8 cellular contexts compared by ENCODE assay signal in the genomic region with DNA sequence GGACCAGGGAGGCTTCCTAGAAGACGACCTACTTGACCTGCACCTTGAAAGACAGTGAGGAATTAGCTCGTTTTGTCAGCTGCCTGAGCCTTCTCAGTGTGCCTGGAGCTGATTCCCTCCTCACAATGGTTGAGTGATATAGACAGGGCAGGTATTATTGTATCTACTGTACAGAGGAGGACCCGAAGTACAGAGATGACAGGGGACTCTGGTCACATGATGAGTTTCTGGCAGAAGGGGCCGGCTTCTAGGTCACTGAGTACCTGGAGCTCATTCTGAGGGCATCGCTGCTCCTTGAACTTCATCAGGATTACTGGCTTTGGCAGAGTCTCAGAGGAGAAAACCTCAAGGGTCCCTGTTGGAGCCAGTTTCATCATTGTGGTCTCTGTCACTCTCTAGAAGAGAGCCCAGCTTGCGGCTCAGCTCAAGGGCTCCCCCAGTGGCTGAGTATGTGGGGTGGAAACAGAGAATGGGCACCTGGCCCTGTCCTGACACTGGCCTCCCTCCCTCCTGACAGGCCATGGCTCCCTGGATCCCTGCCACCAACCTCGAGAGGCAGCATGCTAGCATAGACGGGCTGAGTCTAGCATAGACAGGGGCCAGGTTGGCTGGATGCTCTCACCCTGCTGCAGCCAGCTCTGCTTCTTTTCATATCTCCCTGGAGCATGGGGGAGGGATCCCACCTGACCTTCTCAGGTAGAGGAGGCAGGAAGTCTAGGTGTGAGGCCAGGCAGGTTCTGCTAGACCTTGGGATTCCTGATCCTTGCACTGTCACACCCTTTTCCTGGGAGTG. TPM values are rescaled to one million over a fixed set of nuclear protein-coding genes. Genes with fewer than 3 reads are reported as not detected.
DNase-seq lines count a peak whose midpoint lies in the region; ATAC-seq, FAIRE-seq and TF ChIP-seq lines count a peak whose summit lies in the region.

No MANE protein-coding gene starts in this region.

- peak overlapping the region in 1 of 2 experiments; percentile 21; a peak in 1 of 4 replicates for H3K9ac ChIP-seq in K562 (ENCODE audit: insufficient read depth in 1 of 2, low read depth in 2 of 2, low read length in 2 of 2)

- H3K27me3 Mint-ChIP-seq in immature natural killer cell (ENCODE audit: low read depth in 3 of 3): peaks cover 0 to 6% (median 2%) of the 10 kb centered on the region in 3 donors

- TF ChIP-seq POLR2A in K562 (conservative IDR thresholded peaks at IDR 0.05): no peak

- H3K4me2 ChIP-seq in K562 (ENCODE audit: insufficient read depth, low read length): no peak overlapping the region

- no peaks in the 10 kb centered on the region for H3K9me1 ChIP-seq in K562 (ENCODE audit: control insufficient read depth, insufficient read depth, low read length)

- H3K4me1 ChIP-seq in K562 (replicated peaks in 1 of 2; ENCODE audit: control insufficient read depth in 2 of 2, insufficient read depth in 2 of 2, low read length in 2 of 2): peaks cover 11 to 19% of the 10 kb centered on the region in 2 experiments; a peak in 3 of 5 replicates

- no peak overlapping the region for H3K4me3 ChIP-seq in K562

- peaks cover 26% of the 10 kb centered on the region for H4K20me1 ChIP-seq in K562 (replicated peaks; ENCODE audit: control insufficient read depth, insufficient read depth, low read length)

- POLR2A ChIA-PET in K562 (lab: Yijun Ruan, JAX): interaction anchor here (0.6 to 1.0 kb wide), 6 partner anchors 9 to 68 kb away, joined by 3 read pairs; no protein-coding TSS in a partner anchor

- in situ Hi-C loops in K562 (cut with MboI): no loop called here

- CTCF ChIA-PET in K562 (lab: Yijun Ruan, JAX; ENCODE audit: low intra/inter-chr PET ratio): interaction anchor here (0.5 to 1.6 kb wide), 4 partner anchors 42 to 69 kb away, joined by 3 to 8 read pairs (median 6); no protein-coding TSS in a partner anchor

- BruUV-seq in K562 (replicated peaks; lab: Mats Ljungman, UMichigan): no TSS peak

- H3K27ac Mint-ChIP-seq in immature natural killer cell: peak overlapping the region in 5 of 6 donors; percentile 59 to 89 (median 73)

- no peak overlapping the region for H3K4me3 Mint-ChIP-seq in immature natural killer cell

- TF ChIP-seq EP300 in K562 (IDR thresholded peaks at IDR 0.05; ENCODE audit: low read length): no peak

- H3K27me3 ChIP-seq in K562 (ENCODE audit: control insufficient read depth in 2 of 2, insufficient read depth in 2 of 2, low read length in 2 of 2): no peaks in the 10 kb centered on the region

- no peaks in the 10 kb centered on the region for H3K36me3 Mint-ChIP-seq in immature natural killer cell

- DNase-seq in D341Med (ENCODE audit: low spot score): peak; percentile 78
- peak; percentile 64 for DNase-seq in HTR-8/SVneo (ENCODE audit: insufficient read length, low spot score)
- DNase-seq in SHP77 treated with DMSO at 0.1 percent for 48 hours (lab: John Stamatoyannopoulos, UW): peak; percentile 14
- peak; percentile 75 to 88 (median 81) for DNase-seq in K562 (ENCODE audit: extremely low read depth in 1 of 4, low spot score in 3 of 4)
- DNase-seq in immature natural killer cell: peak; percentile 55 to 59 (median 55)
- peak; percentile 43 for DNase-seq in stimulated activated CD4-positive, alpha-beta T cell treated with anti-CD3 and anti-CD28 coated beads, Interleukin-1b, Interleukin-23, amount 100 ng/mL, for 48 hours

- no peak overlapping the region for H3K27ac ChIP-seq in K562 (ENCODE audit: extremely low read depth, low read depth, low read length)

- peak; percentile 32 to 72; a peak in 3 of 4 replicates for TF ChIP-seq RAD21 in K562 (CRISPR knock-in tag; conservative IDR thresholded peaks at IDR 0.05 in 1 of 2, IDR thresholded peaks at IDR 0.05 in 1 of 2)

- 33% methylated on average over 8 of the region's 8 CpGs for WGBS in K562 (ENCODE audit: insufficient coverage, low coverage, missing lambda C conversion rate)

- peaks cover 0 to 1% (median 0%) of the 10 kb centered on the region in 6 donors for H3K9me3 Mint-ChIP-seq in immature natural killer cell

- intact Hi-C loops in K562 (cut with micrococcal nuclease): loop anchor here (1.0 to 5.0 kb wide), 2 partner anchors 51 to 58 kb away; no protein-coding TSS in a partner anchor

- H3K9me3 ChIP-seq in K562 (replicated peaks; ENCODE audit: control insufficient read depth, insufficient read depth, low read depth, low read length): no peaks in the 10 kb centered on the region

- peaks cover 3 to 8% of the 10 kb centered on the region in 2 donors for H3K4me1 Mint-ChIP-seq in immature natural killer cell

- no peak for FAIRE-seq in HTR-8/SVneo (lab: Jason Lieb, UNC)
- FAIRE-seq in K562 (lab: Jason Lieb, UNC): peak; percentile 85

- H3K36me3 ChIP-seq in K562 (ENCODE audit: control insufficient read depth, insufficient read depth, low read length): peaks cover 24% of the 10 kb centered on the region

- ATAC-seq in K562 (peak; percentile 98), GM21529 (IDR thresholded peaks at IDR 0.05; ENCODE audit: unreplicated experiment) (no peak), HG03460 (IDR thresholded peaks at IDR 0.05; ENCODE audit: unreplicated experiment) (no peak)

- no peak overlapping the region for H2AFZ ChIP-seq in K562 (ENCODE audit: low read depth, low read length)

- peaks cover 8% of the 10 kb centered on the region for H3K79me2 ChIP-seq in K562 (ENCODE audit: control insufficient read depth, insufficient read depth, low read length)

- peak; percentile 84 to 93 (median 88) for TF ChIP-seq CTCF in K562 (IDR thresholded peaks at IDR 0.05 in 2 of 3, conservative IDR thresholded peaks at IDR 0.05 in 1 of 3; ENCODE audit: insufficient read depth in 2 of 3, low read depth in 1 of 3, low read length in 3 of 3)

TF ChIP-seq in K562, 482 proteins besides CTCF, POLR2A, EP300 and RAD21 (continues in another document):
- TF ChIP-seq BCOR (IDR thresholded peaks at IDR 0.05): no peak
- TF ChIP-seq ESRRB (CRISPR knock-in tag; IDR thresholded peaks at IDR 0.05; ENCODE audit: borderline replicate concordance): no peak
- TF ChIP-seq USF1 (CRISPR knock-in tag; IDR thresholded peaks at IDR 0.05): peak; percentile 50
- TF ChIP-seq E2F4 (CRISPR knock-in tag; IDR thresholded peaks at IDR 0.05; ENCODE audit: low read depth): no peak
- TF ChIP-seq THRA (IDR thresholded peaks at IDR 0.05): no peak
- TF ChIP-seq E2F3 (CRISPR knock-in tag; IDR thresholded peaks at IDR 0.05): no peak
- TF ChIP-seq MTA2 (IDR thresholded peaks at IDR 0.05; ENCODE audit: low read depth): no peak

RNA-seq across cellular contexts. Expression of gene NFIX, which starts 38.7 kb away (rescaled TPM):
- 18.3 and 47.5 TPM in 2 replicates for total RNA-seq in K562 (2011; cell fraction: chromatin; rRNA removed; ENCODE audit: low replicate concordance)
- 13.6 and 14.8 TPM in 2 replicates for total RNA-seq in K562 (2011; cell fraction: nucleolus; rRNA removed)
- total RNA-seq in K562 (2011; cell fraction: nucleoplasm; rRNA removed): 10.4 and 11.4 TPM in 2 replicates
- total RNA-seq in K562 (2014; rRNA removed) (5.4 and 7.7 TPM in 2 replicates), K562 (2014; rRNA removed; fragmentation: Illumina TruSeq; extraction: Trizol) (2.3 and 6.4 TPM in 2 replicates), K562 (2015; rRNA removed; fragmentation: Illumina TruSeq; extraction: Trizol) (3.1 and 3.8 TPM in 2 replicates), K562 (2021) (23.1 and 26.8 TPM in 2 replicates)
- polyA plus RNA-seq in K562 (2011; rRNA removed) (2.9 and 5.6 TPM in 2 replicates), K562 (2014; fragmentation: Illumina TruSeq; extraction: Trizol) (7.7 and 9.2 TPM in 2 replicates), K562 (2014; fragmentation: Nextera tagmentation; extraction: Ambion mirVana) (under 1 TPM; 0.28 to 0.34 TPM), K562 (2014; rRNA removed) (6.8 and 7.2 TPM in 2 replicates), immature natural killer cell (under 1 TPM in 1 of 3 donors, not detected in 2; 0.49 TPM)
- 3.2 and 3.6 TPM in 2 replicates for polyA plus RNA-seq in K562 (2011; cell fraction: cytosol; rRNA removed)
- 10.1 and 10.4 TPM in 2 replicates for polyA plus RNA-seq in K562 (2011; cell fraction: nucleus; rRNA removed)
- polyA plus RNA-seq in K562 (2012): 8.7 and 9.6 TPM in 2 replicates
- polyA minus RNA-seq in K562 (2011; rRNA and poly(A)+ RNA removed): 2.8 and 3.1 TPM in 2 replicates
- 7.3 and 7.8 TPM in 2 replicates for polyA minus RNA-seq in K562 (2011; cell fraction: cytosol; rRNA and poly(A)+ RNA removed)
- polyA minus RNA-seq in K562 (2011; cell fraction: nucleus; rRNA and poly(A)+ RNA removed): 5.7 and 7.9 TPM in 2 replicates

Comparison
In these comparisons a context has a peak if more than half of its experiments do, and no peak if none do; other contexts are left out.
1. DNase-seq: peak in every context shown above with its lines; median percentile 81 in K562; 78 in D341Med; 64 in HTR-8/SVneo; 55 in immature natural killer cell; 43 in stimulated activated CD4-positive, alpha-beta T cell treated with anti-CD3 and anti-CD28 coated beads, Interleukin-1b, Interleukin-23, amount 100 ng/mL, for 48 hours; 14 in SHP77 treated with DMSO at 0.1 percent for 48 hours.